In genomic region chr16:3036726-3037315, GRCh38 we compare ENCODE assay signal across 10 cellular contexts. TPM values are rescaled to one million over a fixed set of nuclear protein-coding genes. Genes with fewer than 3 reads are reported as not detected.
DNase-seq lines count a peak whose midpoint lies in the region; ATAC-seq and TF ChIP-seq lines count a peak whose summit lies in the region.
"Had no signal": no experiment of that assay in that cellular context is flagged by ENCODE, and none has a peak within 500 bp of the region (broad histone marks: within the 10 kb centered on the region; RNA-seq: fewer than 3 reads in every experiment).

BICDL2 (minus strand) TSS chr16:3036944; CDS start chr16:3035496, 1,448 bp downstream.

- H3K56ac ChIP-seq in H9 (ENCODE audit: insufficient read length, low read depth, low read length) = no peak within 1 kb of the TSS

- intact Hi-C loops in dendritic cell treated with granulocyte-macrophage colony-stimulating factor and Interleukin-4, amounts not matched to agents 40 ng/mL and 50 ng/mL, for 4 days (cut with micrococcal nuclease) = no loop called here

- no peak within 1 kb of the TSS for H2AK5ac ChIP-seq in H9 (ENCODE audit: insufficient read length, low read length)

- H4K8ac ChIP-seq in H9 (replicated peaks; ENCODE audit: insufficient read length, low read depth, low read length) = no peak within 1 kb of the TSS

- peaks cover 3 to 5% (median 3%) of the 10 kb centered on the region in 3 experiments; a peak in 4 of 7 replicates for H3K36me3 Mint-ChIP-seq in H9 (ENCODE audit: insufficient read depth in 1 of 3, low read depth in 3 of 3)
- no peaks in the 10 kb centered on the region for H3K36me3 Mint-ChIP-seq in dendritic cell treated with granulocyte-macrophage colony-stimulating factor and Interleukin-4, amounts not matched to agents 40 ng/mL and 50 ng/mL, for 4 days (ENCODE audit: low read depth)

- no peak within 1 kb of the TSS for H2BK15ac ChIP-seq in H9 (ENCODE audit: low read depth, low read length)

- no peak within 1 kb of the TSS for H3K27ac ChIP-seq in BLaER1
- no peak within 1 kb of the TSS for H3K27ac ChIP-seq in H9 (ENCODE audit: insufficient read length, low read depth, low read length)
- H3K27ac ChIP-seq in mucosa of rectum (ENCODE audit: low read depth in 2 of 2, low read length in 2 of 2) = peak within 1 kb of the TSS; percentile 82 to 86
- H3K27ac ChIP-seq: esophagus muscularis mucosa had no signal

- peak within 1 kb of the TSS; percentile 66 to 79 for H3K4me3 Mint-ChIP-seq in H9
- H3K4me3 Mint-ChIP-seq in dendritic cell treated with granulocyte-macrophage colony-stimulating factor and Interleukin-4, amounts not matched to agents 40 ng/mL and 50 ng/mL, for 4 days = peak within 1 kb of the TSS; percentile 28

- WGBS in H9 (ENCODE audit: extremely low coverage, insufficient read length, low lambda C conversion rate) = no CpG with 5 or more reads among the region's 44 CpGs

- peaks cover 41% of the 10 kb centered on the region for H4K20me1 ChIP-seq in BLaER1
- H4K20me1 ChIP-seq in H9 (ENCODE audit: control insufficient read depth, insufficient read depth, insufficient read length) = peaks cover 3% of the 10 kb centered on the region

- no peaks in the 10 kb centered on the region for H3K36me3 ChIP-seq in BLaER1
- no peaks in the 10 kb centered on the region for H3K36me3 ChIP-seq in mucosa of rectum (ENCODE audit: control insufficient read depth in 2 of 2, insufficient read depth in 2 of 2, low read length in 2 of 2)
- H3K36me3 ChIP-seq: esophagus muscularis mucosa had no signal

- H3K79me2 ChIP-seq in H9 (ENCODE audit: insufficient read depth, low read length) = no peaks in the 10 kb centered on the region

- H3K9me3 ChIP-seq in BLaER1 (no peaks in the 10 kb centered on the region), H9 (ENCODE audit: control insufficient read depth, low read depth, low read length) (no peaks in the 10 kb centered on the region), mucosa of rectum (ENCODE audit: control insufficient read depth in 2 of 2, low read length in 2 of 2) (no peaks in the 10 kb centered on the region)
- H3K9me3 ChIP-seq: esophagus muscularis mucosa had no signal

- H3K4ac ChIP-seq in H9 (ENCODE audit: low read depth, low read length) = no peak within 1 kb of the TSS

- H3K4me2 ChIP-seq in BLaER1 (peak within 1 kb of the TSS; percentile 61), H9 (ENCODE audit: insufficient read depth, insufficient read length, low read length) (peak within 1 kb of the TSS; percentile 78)

- H2BK12ac ChIP-seq in H9 (ENCODE audit: insufficient read length, low read depth, low read length) = no peak within 1 kb of the TSS

- peaks cover 7% of the 10 kb centered on the region for H3K23me2 ChIP-seq in H9 (ENCODE audit: insufficient read length, low read depth, low read length, poor library complexity, severe bottlenecking)

- H3K14ac ChIP-seq in H9 (ENCODE audit: insufficient read depth, low read length) = peak within 1 kb of the TSS; percentile 77; the same call in 1 of the 2 replicates

- H3K27me3 Mint-ChIP-seq in H9 (ENCODE audit: low read depth) = peaks cover 42% of the 10 kb centered on the region
- H3K27me3 Mint-ChIP-seq in dendritic cell treated with granulocyte-macrophage colony-stimulating factor and Interleukin-4, amounts not matched to agents 40 ng/mL and 50 ng/mL, for 4 days = peaks cover 91% of the 10 kb centered on the region

- H3K23ac ChIP-seq in H9 (ENCODE audit: insufficient read length, low read depth, low read length) = no peak within 1 kb of the TSS

- H3K27ac Mint-ChIP-seq in H9 = peak within 1 kb of the TSS in 2 of 3 experiments; percentile 21 to 42; a peak in 2 of 7 replicates
- peak within 1 kb of the TSS; percentile 44 for H3K27ac Mint-ChIP-seq in dendritic cell treated with granulocyte-macrophage colony-stimulating factor and Interleukin-4, amounts not matched to agents 40 ng/mL and 50 ng/mL, for 4 days

- H3K4me1 ChIP-seq in BLaER1 = peaks cover 13% of the 10 kb centered on the region
- no peaks in the 10 kb centered on the region; the same call in 1 of the 2 replicates for H3K4me1 ChIP-seq in H9 (ENCODE audit: insufficient read depth, low read length)
- H3K4me1 ChIP-seq in mucosa of rectum (ENCODE audit: control insufficient read depth in 2 of 2, insufficient read depth in 2 of 2, low read length in 2 of 2) = peaks cover 22 to 28% of the 10 kb centered on the region in 2 donors

- peaks cover 26 to 28% of the 10 kb centered on the region in 2 experiments for H3K4me1 Mint-ChIP-seq in H9
- peaks cover 50% of the 10 kb centered on the region for H3K4me1 Mint-ChIP-seq in dendritic cell treated with granulocyte-macrophage colony-stimulating factor and Interleukin-4, amounts not matched to agents 40 ng/mL and 50 ng/mL, for 4 days (ENCODE audit: low read depth)

- TF ChIP-seq CTCF in H9 (conservative IDR thresholded peaks at IDR 0.05) = no peak

- no peak for ATAC-seq in HG03342 (IDR thresholded peaks at IDR 0.05; ENCODE audit: unreplicated experiment)

- H4K5ac ChIP-seq in H9 (ENCODE audit: insufficient read length, low read depth, low read length) = no peak within 1 kb of the TSS

- H2AFZ ChIP-seq in H9 (ENCODE audit: low read length) = no peak within 1 kb of the TSS

- peak within 1 kb of the TSS; percentile 31; the same call in 1 of the 2 replicates for H3K4me3 ChIP-seq in BLaER1
- peak within 1 kb of the TSS; percentile 69 to 74 for H3K4me3 ChIP-seq in mucosa of rectum (ENCODE audit: low read length in 2 of 2)

- peak within 1 kb of the TSS; percentile 31 for H3K18ac ChIP-seq in H9 (ENCODE audit: insufficient read length, low read depth, low read length)

- H4K91ac ChIP-seq in H9 (ENCODE audit: insufficient read length, low read depth, low read length) = no peak within 1 kb of the TSS

- DNase-seq in H9 = peak; percentile 89
- DNase-seq in NCI-H187 (lab: John Stamatoyannopoulos, UW) = no peak
- no peak for DNase-seq in DMS153 (lab: John Stamatoyannopoulos, UW)
- no peak for DNase-seq in AG08396 (ENCODE audit: low spot score)

- no peak within 1 kb of the TSS for H3T11ph ChIP-seq in H9 (ENCODE audit: low read length)

- H3K27me3 ChIP-seq in BLaER1 (peaks cover 100% of the 10 kb centered on the region), H9 (ENCODE audit: insufficient read depth, low read length) (no peaks in the 10 kb centered on the region), mucosa of rectum (ENCODE audit: control insufficient read depth in 2 of 2, insufficient read depth in 2 of 2, low read length in 2 of 2) (peaks cover 14 to 23% of the 10 kb centered on the region in 2 donors)

- no peaks in the 10 kb centered on the region for H3K9me3 Mint-ChIP-seq in H9
- H3K9me3 Mint-ChIP-seq in dendritic cell treated with granulocyte-macrophage colony-stimulating factor and Interleukin-4, amounts not matched to agents 40 ng/mL and 50 ng/mL, for 4 days = no peaks in the 10 kb centered on the region

- H2BK120ac ChIP-seq in H9 (ENCODE audit: low read depth, low read length, poor library complexity, severe bottlenecking) = no peak within 1 kb of the TSS

- H3K79me1 ChIP-seq in H9 (ENCODE audit: insufficient read depth, low read depth, low read length, poor library complexity, severe bottlenecking) = no peaks in the 10 kb centered on the region

- H3K9ac ChIP-seq in BLaER1 = no peak within 1 kb of the TSS
- peak within 1 kb of the TSS; percentile 10 for H3K9ac ChIP-seq in H9 (ENCODE audit: extremely low read depth, insufficient read length, low read length)
- peak within 1 kb of the TSS; percentile 61 to 83 for H3K9ac ChIP-seq in mucosa of rectum (ENCODE audit: low read depth in 1 of 2, low read length in 2 of 2)

- H2BK5ac ChIP-seq in H9 (ENCODE audit: insufficient read length, low read length) = no peak within 1 kb of the TSS

- H2BK20ac ChIP-seq in H9 (ENCODE audit: low read depth, low read length, poor library complexity, severe bottlenecking) = no peak within 1 kb of the TSS

RNA-seq across cellular contexts. Expression of gene BICDL2, which starts in this region (rescaled TPM):
- total RNA-seq in H9 (2021) = 13.5 TPM in 2 replicates
- total RNA-seq: Daoy had no signal

Comparison
In these comparisons a context has a peak if more than half of its experiments do, and no peak if none do; other contexts are left out.
1. H3K27ac ChIP-seq: peak in mucosa of rectum (2 of 2); none in BLaER1 (single experiment) and H9 (single experiment).